ENCODE assay signal across 8 cellular contexts in genomic region chr5:134904621-134905245, GRCh38. TPM values are rescaled to one million over a fixed set of nuclear protein-coding genes. Genes with fewer than 3 reads are reported as not detected.
DNase-seq lines count a peak whose midpoint lies in the region; ATAC-seq, FAIRE-seq and TF ChIP-seq lines count a peak whose summit lies in the region.

TSS of gene PCBD2 (plus strand) at chr5:134905131. CDS start at chr5:134905140, 9 bp downstream.

- 0% methylated on average over 35 to 83 of the region's 83 CpGs for WGBS in pancreas, 2 donors

- H3K27me3 ChIP-seq in pancreas: no peaks in the 10 kb centered on the region
- H3K27me3 ChIP-seq in tibial artery: no peaks in the 10 kb centered on the region

- intact Hi-C loops in Right ventricle myocardium superior (cut with DNase I): no loop called here
- intact Hi-C loops in pancreas (cut with DNase I): no loop called here
- intact Hi-C loops in tibial artery (cut with DNase I; ENCODE audit: low total_unique reads): loop anchor here (2.0 to 10.0 kb wide), 5 partner anchors 30 to 500 kb away; partner anchors contain the start of genes C5orf24, CAMLG, PITX1 and TXNDC15

- H3K4me1 ChIP-seq in pancreas (no peaks in the 10 kb centered on the region), tibial artery (peaks cover 0 to 6% (median 0%) of the 10 kb centered on the region in 4 donors)

- DNase-seq in NCI-H1105 treated with DMSO at 0.1 percent for 48 hours (lab: John Stamatoyannopoulos, UW) (peak; percentile 69), SKM-1 treated with dmso at 0.1 percent for 144 hours (lab: John Stamatoyannopoulos, UW; ENCODE audit: unreplicated experiment) (peak; percentile 93), Right ventricle myocardium superior (peak; percentile 95), pancreas (peak; percentile 91 to 97 (median 95)), tibial artery (peak; percentile 89 to 94)

- H3K27ac ChIP-seq in pancreas (peak within 1 kb of the TSS; percentile 94 to 98 (median 96)), tibial artery (peak within 1 kb of the TSS; percentile 92 to 94)

- TF ChIP-seq CTCF in GM12873 (IDR thresholded peaks at IDR 0.05; ENCODE audit: insufficient read depth, low read depth, low read length, missing control alignments) (peak; percentile 93), pancreas (IDR thresholded peaks at IDR 0.05) (peak; percentile 68 to 87 (median 82)), tibial artery (IDR thresholded peaks at IDR 0.05) (peak; percentile 84 to 94)

- no peaks in the 10 kb centered on the region for H3K27me3 Mint-ChIP-seq in activated naive CD8-positive, alpha-beta T cell

- peak within 1 kb of the TSS; percentile 38 to 93 (median 76) for H3K4me3 ChIP-seq in pancreas
- peak within 1 kb of the TSS; percentile 71 to 80 for H3K4me3 ChIP-seq in tibial artery

- no peaks in the 10 kb centered on the region for H3K9me3 Mint-ChIP-seq in activated naive CD8-positive, alpha-beta T cell (ENCODE audit: low read depth)

- peaks cover 0 to 6% (median 0%) of the 10 kb centered on the region in 3 donors for H3K36me3 ChIP-seq in pancreas
- H3K36me3 ChIP-seq in tibial artery: peaks cover 0 to 25% (median 6%) of the 10 kb centered on the region in 3 donors

- H3K4me1 Mint-ChIP-seq in activated naive CD8-positive, alpha-beta T cell (ENCODE audit: low read depth): peaks cover 14% of the 10 kb centered on the region

- peak; percentile 84 for ATAC-seq in HG02678 (IDR thresholded peaks at IDR 0.05; ENCODE audit: unreplicated experiment)
- peak; percentile 93 for ATAC-seq in Right ventricle myocardium superior (ENCODE audit: poor library complexity)
- peak; percentile 88 to 95 (median 90) for ATAC-seq in pancreas

- peak within 1 kb of the TSS; percentile 96 for H3K4me3 Mint-ChIP-seq in activated naive CD8-positive, alpha-beta T cell

- no peaks in the 10 kb centered on the region for H3K9me3 ChIP-seq in pancreas
- H3K9me3 ChIP-seq in tibial artery: no peaks in the 10 kb centered on the region

- H3K27ac Mint-ChIP-seq in activated naive CD8-positive, alpha-beta T cell: peak within 1 kb of the TSS; percentile 98

- FAIRE-seq in pancreas (lab: Jason Lieb, UNC): no peak

- no peaks in the 10 kb centered on the region for H3K36me3 Mint-ChIP-seq in activated naive CD8-positive, alpha-beta T cell

RNA-seq across cellular contexts. Expression of gene PCBD2, which starts in this region (rescaled TPM):
- total RNA-seq in Right ventricle myocardium superior (28.9 TPM), pancreas (1 to 10 TPM; 6.5 to 9.1 (median 7.5) TPM)
- polyA plus RNA-seq in pancreas: 1 to 10 TPM; 5.0 to 6.0 TPM

Comparison
In these comparisons a context has a peak if more than half of its experiments do, and no peak if none do; other contexts are left out.
1. Peak in every context shown above with its lines: DNase-seq, ATAC-seq, H3K4me3 ChIP-seq and H3K27ac ChIP-seq.